23 cellular contexts compared by ENCODE assay signal in the genomic region with DNA sequence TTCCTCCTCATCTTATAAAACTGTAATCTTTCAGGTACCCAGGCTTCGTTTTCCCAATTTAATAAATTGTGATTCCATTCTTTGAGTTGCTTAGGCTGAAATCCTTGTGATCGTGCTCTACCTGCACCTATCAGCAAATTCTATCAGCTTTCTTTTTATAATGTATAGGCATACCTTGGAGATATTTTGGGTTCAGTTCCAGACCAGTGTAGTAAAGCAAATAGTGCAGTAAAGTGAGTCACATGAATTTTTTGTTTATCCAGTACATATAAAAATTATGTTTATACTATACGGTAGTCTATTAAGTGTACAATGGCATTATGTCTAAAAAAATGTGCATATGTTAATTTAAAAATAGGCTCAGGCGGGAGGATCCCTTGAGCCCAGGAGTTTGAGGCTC.
"Had no signal": no experiment of that assay in that cellular context is flagged by ENCODE, and none has a peak within 500 bp of the region (broad histone marks: within the 10 kb centered on the region; RNA-seq: fewer than 3 reads in every experiment).

No MANE protein-coding gene starts in this region.

- H3K4me3 Mint-ChIP-seq: immature natural killer cell, mesothelial cell of epicardium had no signal

- H3K9me3 Mint-ChIP-seq: immature natural killer cell, mesothelial cell of epicardium, naive B cell had no signal

- DNase-seq: dermis blood vessel endothelial cell; dorsolateral prefrontal cortex; effector CD4-positive, alpha-beta T cell; effector memory CD4-positive, alpha-beta T cell; foreskin keratinocyte; heart left ventricle; hypothalamus; immature natural killer cell; islet precursor cell; kidney; kidney glomerular epithelial cell; left colon; left ventricle myocardium inferior; lower lobe of right lung; mesenchymal stem cell; mucosa of descending colon; naive B cell had no signal

- H3K4me3 ChIP-seq: coronary artery, dorsolateral prefrontal cortex, esophagus muscularis mucosa, gastroesophageal sphincter, heart left ventricle, hepatocyte, left ventricle myocardium inferior, lower lobe of right lung, mucosa of descending colon had no signal

- H3K27ac Mint-ChIP-seq: immature natural killer cell, mesothelial cell of epicardium, naive B cell had no signal

- H2AFZ ChIP-seq: hepatocyte had no signal

- H3K4me2 ChIP-seq: hepatocyte had no signal

- H3K27ac ChIP-seq: coronary artery, dorsolateral prefrontal cortex, esophagus muscularis mucosa, foreskin keratinocyte, gastroesophageal sphincter, heart left ventricle, hepatocyte, left ventricle myocardium inferior, lower lobe of right lung had no signal

- H3K4me1 ChIP-seq: foreskin keratinocyte had no signal

- H3K27me3 Mint-ChIP-seq: naive B cell had no signal

- H3K9me3 ChIP-seq: esophagus muscularis mucosa, gastroesophageal sphincter, heart left ventricle, left ventricle myocardium inferior, lower lobe of right lung, mucosa of descending colon had no signal

- H3K27me3 ChIP-seq: dorsolateral prefrontal cortex, esophagus muscularis mucosa, foreskin keratinocyte, gastroesophageal sphincter, heart left ventricle, hepatocyte had no signal

- ATAC-seq: foreskin keratinocyte, gastroesophageal sphincter, heart left ventricle, left colon, left lobe of liver, lower lobe of right lung, mucosa of descending colon had no signal
